ENCODE assay signal across 2 cellular contexts in genomic region chr3:157235291-157235690, GRCh38.
TF ChIP-seq lines count a peak whose summit lies in the region.

No MANE protein-coding gene starts in this region.

TF ChIP-seq in GM23338, 12 proteins besides CTCF, POLR2A, EP300 and RAD21:
- TF ChIP-seq REST (IDR thresholded peaks at IDR 0.05; ENCODE audit: unreplicated experiment) = no peak
- TF ChIP-seq POLR2AphosphoS5 (IDR thresholded peaks at IDR 0.05; ENCODE audit: low read depth) = no peak
- no peak for TF ChIP-seq ZNF114 (CRISPR knock-in tag; IDR thresholded peaks at IDR 0.05)
- TF ChIP-seq ZNF331 (CRISPR knock-in tag; IDR thresholded peaks at IDR 0.05; ENCODE audit: low read depth) = no peak
- no peak for TF ChIP-seq JUNB (IDR thresholded peaks at IDR 0.05; ENCODE audit: unreplicated experiment)
- TF ChIP-seq STAT1 (IDR thresholded peaks at IDR 0.05; ENCODE audit: unreplicated experiment) = no peak
- TF ChIP-seq CREB1 (CRISPR knock-in tag; IDR thresholded peaks at IDR 0.05; ENCODE audit: low read depth) = no peak
- no peak for TF ChIP-seq NANOG (IDR thresholded peaks at IDR 0.05; ENCODE audit: borderline replicate concordance)
- TF ChIP-seq ZNF462 (CRISPR knock-in tag; IDR thresholded peaks at IDR 0.05) = no peak
- TF ChIP-seq ETS1 (IDR thresholded peaks at IDR 0.05) = no peak
- no peak for TF ChIP-seq EZH2phosphoT487 (IDR thresholded peaks at IDR 0.05; ENCODE audit: unreplicated experiment)
- TF ChIP-seq EZH2 (IDR thresholded peaks at IDR 0.05; ENCODE audit: low read depth, unreplicated experiment) = no peak

TF ChIP-seq in K562, 482 proteins besides CTCF, POLR2A, EP300 and RAD21:
- TF ChIP-seq ZNF584 (CRISPR knock-in tag; IDR thresholded peaks at IDR 0.05; ENCODE audit: low read depth) (no peak), RBM14 (IDR thresholded peaks at IDR 0.05; ENCODE audit: borderline replicate concordance, insufficient read depth, low read depth, low read length) (no peak), KDM2B (CRISPR knock-in tag; IDR thresholded peaks at IDR 0.05) (no peak), IRF9 (tag; IDR thresholded peaks at IDR 0.05) (peak; percentile 85), JUND (IDR thresholded peaks at IDR 0.05; ENCODE audit: borderline replicate concordance, low read depth, low read length) (peak; percentile 42; the same call in 1 of the 2 replicates), JUND (tag; IDR thresholded peaks at IDR 0.05; ENCODE audit: borderline replicate concordance, low read depth, low read length) (peak; percentile 26; the same call in 1 of the 3 replicates), CXXC5 (CRISPR knock-in tag; IDR thresholded peaks at IDR 0.05) (no peak; the same call in 1 of the 2 replicates), ZNF583 (CRISPR knock-in tag; IDR thresholded peaks at IDR 0.05) (no peak), CEBPB (tag; IDR thresholded peaks at IDR 0.05) (peak; percentile 24; the same call in 1 of the 2 replicates), ATF7 (IDR thresholded peaks at IDR 0.05) (peak; percentile 45; the same call in 1 of the 2 replicates), SMAD4 (CRISPR knock-in tag; conservative IDR thresholded peaks at IDR 0.05) (0 out of 2 replicates have a peak, but pooled peaks have one; percentile 25), ATF4 (CRISPR knock-in tag; IDR thresholded peaks at IDR 0.05) (peak; percentile 87), MAFK (IDR thresholded peaks at IDR 0.05; ENCODE audit: low read length) (no peak), SREBF2 (CRISPR knock-in tag; IDR thresholded peaks at IDR 0.05) (no peak), CEBPG (CRISPR knock-in tag; IDR thresholded peaks at IDR 0.05) (peak; percentile 75), CEBPG (tag; conservative IDR thresholded peaks at IDR 0.05 in 1 of 2, IDR thresholded peaks at IDR 0.05 in 1 of 2) (peak; percentile 69 to 84), KDM4B (IDR thresholded peaks at IDR 0.05; ENCODE audit: borderline replicate concordance in 2 of 2, low read depth in 1 of 2) (no peak), EP400 (IDR thresholded peaks at IDR 0.05) (no peak), RBM25 (IDR thresholded peaks at IDR 0.05; ENCODE audit: low read depth, low read length, severe bottlenecking) (no peak), ZSCAN32 (CRISPR knock-in tag; IDR thresholded peaks at IDR 0.05) (peak; percentile 80), ZEB2 (IDR thresholded peaks at IDR 0.05) (0 out of 2 replicates have a peak, but pooled peaks have one; percentile 23), ATF3 (IDR thresholded peaks at IDR 0.05) (peak; percentile 83), ATF3 (CRISPR knock-in tag; conservative IDR thresholded peaks at IDR 0.05) (no peak), ARNT (IDR thresholded peaks at IDR 0.05) (no peak)
